27 cellular contexts compared by ENCODE assay signal in the genomic region with DNA sequence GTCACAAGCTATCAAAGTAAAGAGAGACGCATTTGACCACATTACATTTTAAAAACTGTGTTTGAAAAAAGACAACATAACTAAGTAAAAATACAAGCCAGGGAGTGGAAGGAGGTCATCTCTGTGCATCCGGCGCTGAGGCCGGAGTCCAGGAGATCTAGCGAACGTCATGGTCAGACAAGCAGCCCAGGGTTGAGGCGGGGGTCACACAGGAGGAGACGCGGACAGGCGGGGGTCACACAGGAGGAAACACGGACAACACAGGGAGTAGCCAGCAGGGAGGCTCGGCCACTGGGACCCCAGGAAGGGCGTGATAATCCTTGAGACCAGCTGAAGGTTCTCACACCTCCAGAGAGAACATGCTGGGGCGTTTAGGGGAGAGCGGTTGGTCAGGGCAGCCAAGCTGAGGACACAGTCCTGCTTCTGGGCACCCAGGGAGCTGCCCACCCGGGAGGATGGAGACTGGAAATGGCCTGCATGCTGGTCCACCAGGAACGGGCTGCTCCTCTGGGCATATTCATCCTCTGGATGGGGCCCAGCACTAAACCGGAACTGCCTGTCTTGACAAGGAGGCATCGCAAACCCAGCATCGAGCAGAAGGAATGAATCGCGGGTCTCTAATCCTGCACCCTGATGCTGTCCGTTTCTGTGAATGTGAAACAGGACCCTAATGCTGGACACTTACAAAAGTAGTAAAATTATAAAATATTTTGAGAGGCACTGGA. TPM values are rescaled to one million over a fixed set of nuclear protein-coding genes. Genes with fewer than 3 reads are reported as not detected.
DNase-seq lines count a peak whose midpoint lies in the region; ATAC-seq and TF ChIP-seq lines count a peak whose summit lies in the region.
"Had no signal": no experiment of that assay in that cellular context is flagged by ENCODE, and none has a peak within 500 bp of the region (broad histone marks: within the 10 kb centered on the region; RNA-seq: fewer than 3 reads in every experiment).

No MANE protein-coding gene starts in this region.

- H3K9me3 Mint-ChIP-seq in glutamatergic neuron (ENCODE audit: unreplicated experiment): peaks cover 4% of the 10 kb centered on the region
- H3K9me3 Mint-ChIP-seq: activated CD8-positive, alpha-beta T cell treated with anti-CD3 and anti-CD28 coated beads for 36 hours; brain; memory B cell; neural crest cell had no signal

- peak; percentile 36 for DNase-seq in Right ventricle myocardium superior
- no peak for DNase-seq in left ventricle myocardium inferior
- no peak for DNase-seq in glutamatergic neuron
- DNase-seq in osteoblast (ENCODE audit: insufficient read length, low spot score, missing footprints): peak; percentile 87
- DNase-seq in NCI-H446 (lab: John Stamatoyannopoulos, UW): no peak
- DNase-seq: activated CD8-positive, alpha-beta T cell treated with anti-CD3 and anti-CD28 coated beads for 36 hours; DND-41; HCEC 1CT; NCI-H1105; NCI-H2029; NCI-H69; stimulated activated naive CD4-positive, alpha-beta T cell treated with Interleukin-2 at 50 U/mL for 16 hours; T-helper 1 cell; testis had no signal

- H3K4me1 ChIP-seq in left ventricle myocardium inferior: no peaks in the 10 kb centered on the region
- H3K4me1 ChIP-seq in osteoblast (ENCODE audit: insufficient read depth, low read length): no peaks in the 10 kb centered on the region
- H3K4me1 ChIP-seq: adrenal gland, psoas muscle, SJSA1, testis had no signal

- peak overlapping the region; percentile 3 for H3K27ac Mint-ChIP-seq in glutamatergic neuron (ENCODE audit: unreplicated experiment)
- H3K27ac Mint-ChIP-seq: activated CD8-positive, alpha-beta T cell treated with anti-CD3 and anti-CD28 coated beads for 36 hours; memory B cell had no signal

- intact Hi-C loops in Right ventricle myocardium superior (cut with DNase I) (no loop called here), left ventricle myocardium inferior (cut with micrococcal nuclease) (no loop called here)

- H3K4me2 ChIP-seq in osteoblast (ENCODE audit: insufficient read depth, low read length): no peak overlapping the region
- H3K4me2 ChIP-seq: BLaER1 treated with 17β-estradiol and CSF1 and Interleukin-3, amounts not matched to agents 10 nM and 100 nM had no signal

- peaks cover 2% of the 10 kb centered on the region for H3K27me3 Mint-ChIP-seq in glutamatergic neuron (ENCODE audit: unreplicated experiment)

- ATAC-seq in Right ventricle myocardium superior (ENCODE audit: poor library complexity) (no peak), HG03469 (IDR thresholded peaks at IDR 0.05; ENCODE audit: unreplicated experiment) (no peak), SK-N-SH treated with all-trans-retinoic acid at 6 μM for 48 hours (no peak)
- ATAC-seq: activated CD8-positive, alpha-beta T cell treated with anti-CD3 and anti-CD28 coated beads for 36 hours; K562; psoas muscle had no signal

- H3K27ac ChIP-seq in left ventricle myocardium inferior (replicated peaks) (no peak overlapping the region), osteoblast (ENCODE audit: low read depth, low read length) (no peak overlapping the region)
- H3K27ac ChIP-seq: adrenal gland; BLaER1 treated with 17β-estradiol and CSF1 and Interleukin-3, amounts not matched to agents 10 nM and 100 nM; psoas muscle; SJSA1; testis had no signal

- H2AFZ ChIP-seq in osteoblast (ENCODE audit: low read length): no peak overlapping the region

- H3K4me1 Mint-ChIP-seq in glutamatergic neuron (ENCODE audit: low read depth, unreplicated experiment): no peaks in the 10 kb centered on the region
- H3K4me1 Mint-ChIP-seq: brain, neural crest cell had no signal

- TF ChIP-seq CTCF in left ventricle myocardium inferior (IDR thresholded peaks at IDR 0.05; ENCODE audit: borderline replicate concordance) (no peak), glutamatergic neuron (IDR thresholded peaks at IDR 0.05; ENCODE audit: partially characterized antibody, unreplicated experiment) (no peak), osteoblast (IDR thresholded peaks at IDR 0.05; ENCODE audit: extremely low read depth, low read depth, low read length) (no peak)

- no peaks in the 10 kb centered on the region for H3K9me3 ChIP-seq in left ventricle myocardium inferior (replicated peaks)
- H3K9me3 ChIP-seq in osteoblast (ENCODE audit: low read depth, low read length): no peaks in the 10 kb centered on the region
- H3K9me3 ChIP-seq: adrenal gland, psoas muscle, SJSA1, testis had no signal

- no peak overlapping the region for H3K4me3 Mint-ChIP-seq in glutamatergic neuron (ENCODE audit: unreplicated experiment)
- H3K4me3 Mint-ChIP-seq: activated CD8-positive, alpha-beta T cell treated with anti-CD3 and anti-CD28 coated beads for 36 hours; brain; memory B cell; neural crest cell had no signal

- no peaks in the 10 kb centered on the region for H3K36me3 Mint-ChIP-seq in glutamatergic neuron (ENCODE audit: unreplicated experiment)
- H3K36me3 Mint-ChIP-seq: brain, memory B cell had no signal

- H4K20me1 ChIP-seq in osteoblast (ENCODE audit: insufficient read depth, low read length): no peaks in the 10 kb centered on the region

- H3K79me2 ChIP-seq in osteoblast (ENCODE audit: insufficient read depth, low read length): no peaks in the 10 kb centered on the region

- H3K36me3 ChIP-seq in left ventricle myocardium inferior (no peaks in the 10 kb centered on the region), osteoblast (ENCODE audit: insufficient read depth, low read length) (no peaks in the 10 kb centered on the region)
- H3K36me3 ChIP-seq: adrenal gland; BLaER1 treated with 17β-estradiol and CSF1 and Interleukin-3, amounts not matched to agents 10 nM and 100 nM; SJSA1 had no signal

- H3K27me3 ChIP-seq in left ventricle myocardium inferior (ENCODE audit: low read depth) (peaks cover 46% of the 10 kb centered on the region), osteoblast (ENCODE audit: insufficient read depth, low read length) (peaks cover 3% of the 10 kb centered on the region)
- H3K27me3 ChIP-seq: adrenal gland, SJSA1, testis had no signal

- no peak overlapping the region for H3K4me3 ChIP-seq in left ventricle myocardium inferior
- H3K4me3 ChIP-seq in osteoblast (ENCODE audit: insufficient read depth, low read length): no peak overlapping the region
- H3K4me3 ChIP-seq: adrenal gland; BLaER1 treated with 17β-estradiol and CSF1 and Interleukin-3, amounts not matched to agents 10 nM and 100 nM; K562; psoas muscle; SJSA1; testis had no signal

TF ChIP-seq in SK-N-SH treated with all-trans-retinoic acid at 6 μM for 48 hours, 23 proteins besides CTCF, POLR2A, EP300 and RAD21:
- TF ChIP-seq ZC3H10 (CRISPR knock-in tag; IDR thresholded peaks at IDR 0.05) (no peak), CSDC2 (CRISPR knock-in tag; IDR thresholded peaks at IDR 0.05) (no peak), PPARA (CRISPR knock-in tag; IDR thresholded peaks at IDR 0.05; ENCODE audit: borderline replicate concordance) (no peak), SNAI2 (CRISPR knock-in tag; IDR thresholded peaks at IDR 0.05) (no peak), ZNF8 (CRISPR knock-in tag; IDR thresholded peaks at IDR 0.05) (no peak), ISL1 (CRISPR knock-in tag; IDR thresholded peaks at IDR 0.05) (no peak), TOX (CRISPR knock-in tag; IDR thresholded peaks at IDR 0.05; ENCODE audit: borderline replicate concordance) (no peak)

RNA-seq across cellular contexts. Expression of gene MUC5AC, which starts 40.9 kb away (rescaled TPM):
- not detected for total RNA-seq in Right ventricle myocardium superior
- total RNA-seq in left ventricle myocardium inferior: not detected
- not detected for total RNA-seq in glutamatergic neuron (ENCODE audit: unreplicated experiment)
- not detected in 2 replicates for total RNA-seq in osteoblast
- total RNA-seq: activated CD8-positive, alpha-beta T cell treated with anti-CD3 and anti-CD28 coated beads for 36 hours; epithelial cell of proximal tubule; K562; M059J; neural crest cell had no signal

RNA-seq across cellular contexts. Expression of gene MUC2, which starts 42.2 kb away (rescaled TPM):
- not detected for total RNA-seq in Right ventricle myocardium superior
- total RNA-seq in left ventricle myocardium inferior: 0.03 TPM
- not detected for total RNA-seq in glutamatergic neuron (ENCODE audit: unreplicated experiment)
- total RNA-seq in osteoblast: not detected in 2 replicates
- total RNA-seq: activated CD8-positive, alpha-beta T cell treated with anti-CD3 and anti-CD28 coated beads for 36 hours; epithelial cell of proximal tubule; M059J; neural crest cell; SJSA1; skeletal muscle tissue had no signal

Comparison
In these comparisons a context has a peak if more than half of its experiments do, and no peak if none do; other contexts are left out.
1. DNase-seq: peak in Right ventricle myocardium superior (single experiment) and osteoblast (single experiment); none in left ventricle myocardium inferior (single experiment), glutamatergic neuron (single experiment) and NCI-H446 (0 of 2).